ENCODE assay signal across 26 cellular contexts in the genomic region with DNA sequence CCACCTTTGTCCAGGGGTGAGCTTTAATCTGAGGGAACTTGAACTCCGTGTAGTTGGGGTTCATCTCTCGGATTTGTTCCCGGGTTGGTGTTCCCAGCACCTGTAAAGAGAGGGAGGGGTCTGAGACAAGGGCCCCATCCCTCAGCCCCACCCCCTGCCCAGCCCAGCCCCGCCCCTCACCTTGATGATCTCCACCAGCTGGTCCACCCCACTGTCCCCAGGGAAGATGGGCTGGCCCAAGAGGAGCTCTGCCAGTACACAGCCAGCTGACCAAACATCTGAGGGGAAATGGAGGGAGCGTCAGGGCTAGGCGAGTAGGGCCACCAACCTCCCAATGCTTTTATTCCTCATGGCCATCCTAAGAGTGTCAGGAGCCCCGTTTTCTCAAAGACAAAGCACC. TPM values are rescaled to one million over a fixed set of nuclear protein-coding genes. Genes with fewer than 3 reads are reported as not detected.
DNase-seq lines count a peak whose midpoint lies in the region; ATAC-seq and TF ChIP-seq lines count a peak whose summit lies in the region.
"Had no signal": no experiment of that assay in that cellular context is flagged by ENCODE, and none has a peak within 500 bp of the region (broad histone marks: within the 10 kb centered on the region; RNA-seq: fewer than 3 reads in every experiment).

No MANE protein-coding gene starts in this region.

- peaks cover 21% of the 10 kb centered on the region for H4K20me1 ChIP-seq in GM23338 (replicated peaks; ENCODE audit: insufficient read depth)

- no peak for TF ChIP-seq POLR2A in body of pancreas (IDR thresholded peaks at IDR 0.05)

- H3K4me1 Mint-ChIP-seq in GM23338: no peaks in the 10 kb centered on the region
- H3K4me1 Mint-ChIP-seq in activated T-helper 1 cell treated with anti-CD3 and anti-CD28 coated beads, Interleukin-12 subunit alpha, Interleukin-12 subunit beta, Interleukin-2, Interleukin-4 antibody, amounts not matched to agents 30 ng/mL and 10 ng/mL and 1 ng/mL, durations not matched to agents 14 hours and 24 hours and 36 hours (ENCODE audit: low read depth): peaks cover 7% of the 10 kb centered on the region
- H3K4me1 Mint-ChIP-seq in neural crest cell: peaks cover 15% of the 10 kb centered on the region

- peaks cover 19% of the 10 kb centered on the region; the same call in 1 of the 2 replicates for H3F3A ChIP-seq in GM23338 (replicated peaks; ENCODE audit: low read depth)

- H3K4me3 Mint-ChIP-seq in GM23338 (no peak overlapping the region), neural crest cell (peak overlapping the region; percentile 56)
- no peak overlapping the region for H3K4me3 Mint-ChIP-seq in activated T-helper 1 cell treated with anti-CD3 and anti-CD28 coated beads, Interleukin-12 subunit alpha, Interleukin-12 subunit beta, Interleukin-2, Interleukin-4 antibody, amounts not matched to agents 30 ng/mL and 10 ng/mL and 1 ng/mL, durations not matched to agents 14 hours and 24 hours and 36 hours
- H3K4me3 Mint-ChIP-seq: activated CD8-positive, alpha-beta memory T cell treated with anti-CD3 and anti-CD28 coated beads, Interleukin-2, amount 10 ng/mL, durations not matched to agents 7 days and 5 days; activated naive CD8-positive, alpha-beta T cell had no signal

- 68% methylated on average over 7 of the region's 7 CpGs; no CpG with 5 or more reads in 1 of the 2 donors for WGBS in body of pancreas, 2 donors

- no peak overlapping the region for H3K4me2 ChIP-seq in GM23338

- H3K4me1 ChIP-seq in GM23338 (ENCODE audit: insufficient read depth) (no peaks in the 10 kb centered on the region), body of pancreas (no peaks in the 10 kb centered on the region)
- H3K4me1 ChIP-seq: ascending aorta, lower lobe of right lung, prostate gland had no signal

- no peaks in the 10 kb centered on the region for H3K9me2 ChIP-seq in GM23338 (ENCODE audit: insufficient read depth)

- H3K9me3 Mint-ChIP-seq in GM23338: no peaks in the 10 kb centered on the region; the same call in 2 of the 3 replicates
- H3K9me3 Mint-ChIP-seq in activated T-helper 1 cell treated with anti-CD3 and anti-CD28 coated beads, Interleukin-12 subunit alpha, Interleukin-12 subunit beta, Interleukin-2, Interleukin-4 antibody, amounts not matched to agents 30 ng/mL and 10 ng/mL and 1 ng/mL, durations not matched to agents 14 hours and 24 hours and 36 hours: no peaks in the 10 kb centered on the region
- no peaks in the 10 kb centered on the region for H3K9me3 Mint-ChIP-seq in neural crest cell

- no peak overlapping the region for H2AFZ ChIP-seq in GM23338

- peaks cover 11% of the 10 kb centered on the region for H3K27me3 Mint-ChIP-seq in GM23338 (ENCODE audit: insufficient read depth, low read depth, poor library complexity)
- H3K27me3 Mint-ChIP-seq in activated T-helper 1 cell treated with anti-CD3 and anti-CD28 coated beads, Interleukin-12 subunit alpha, Interleukin-12 subunit beta, Interleukin-2, Interleukin-4 antibody, amounts not matched to agents 30 ng/mL and 10 ng/mL and 1 ng/mL, durations not matched to agents 14 hours and 24 hours and 36 hours (ENCODE audit: insufficient read depth): no peaks in the 10 kb centered on the region
- H3K27me3 Mint-ChIP-seq in neural crest cell (ENCODE audit: low read depth): peaks cover 2% of the 10 kb centered on the region
- H3K27me3 Mint-ChIP-seq: activated CD8-positive, alpha-beta memory T cell treated with anti-CD3 and anti-CD28 coated beads, Interleukin-2, amount 10 ng/mL, durations not matched to agents 7 days and 5 days; activated naive CD8-positive, alpha-beta T cell had no signal

- H3K27ac ChIP-seq in GM23338 (ENCODE audit: low read depth) (no peak overlapping the region), body of pancreas (no peak overlapping the region)
- H3K27ac ChIP-seq: ascending aorta, HL-60, lower lobe of right lung, prostate gland, SK-N-MC had no signal

- H3K79me2 ChIP-seq in GM23338 (replicated peaks; ENCODE audit: insufficient read depth): no peaks in the 10 kb centered on the region

- ATAC-seq in GM23338 (peak; percentile 44), GM18519 (IDR thresholded peaks at IDR 0.05; ENCODE audit: low FRiP score, unreplicated experiment) (no peak), body of pancreas (no peak)
- ATAC-seq: activated CD8-positive, alpha-beta memory T cell treated with anti-CD3 and anti-CD28 coated beads, Interleukin-2, amount 10 ng/mL, durations not matched to agents 7 days and 5 days; lower lobe of right lung; Panc1 had no signal

- no peak for TF ChIP-seq CTCF in GM23338 (conservative IDR thresholded peaks at IDR 0.05; ENCODE audit: low read depth in 2 of 2)
- TF ChIP-seq CTCF in neural crest cell (conservative IDR thresholded peaks at IDR 0.05): no peak
- TF ChIP-seq CTCF in body of pancreas (IDR thresholded peaks at IDR 0.05): no peak

- H3K36me3 Mint-ChIP-seq in GM23338 (ENCODE audit: low read depth) (peaks cover 71% of the 10 kb centered on the region), neural crest cell (ENCODE audit: low read depth) (peaks cover 29% of the 10 kb centered on the region)
- H3K36me3 Mint-ChIP-seq in activated T-helper 1 cell treated with anti-CD3 and anti-CD28 coated beads, Interleukin-12 subunit alpha, Interleukin-12 subunit beta, Interleukin-2, Interleukin-4 antibody, amounts not matched to agents 30 ng/mL and 10 ng/mL and 1 ng/mL, durations not matched to agents 14 hours and 24 hours and 36 hours (ENCODE audit: low read depth): peaks cover 45% of the 10 kb centered on the region
- H3K36me3 Mint-ChIP-seq: activated naive CD8-positive, alpha-beta T cell had no signal

- no peak overlapping the region for H3K27ac Mint-ChIP-seq in GM23338
- peak overlapping the region; percentile 44 for H3K27ac Mint-ChIP-seq in activated T-helper 1 cell treated with anti-CD3 and anti-CD28 coated beads, Interleukin-12 subunit alpha, Interleukin-12 subunit beta, Interleukin-2, Interleukin-4 antibody, amounts not matched to agents 30 ng/mL and 10 ng/mL and 1 ng/mL, durations not matched to agents 14 hours and 24 hours and 36 hours
- H3K27ac Mint-ChIP-seq in neural crest cell (ENCODE audit: unreplicated experiment): no peak overlapping the region

- intact Hi-C loops in activated T-helper 1 cell treated with anti-CD3 and anti-CD28 coated beads, Interleukin-12 subunit alpha, Interleukin-12 subunit beta, Interleukin-2, Interleukin-4 antibody, amounts not matched to agents 30 ng/mL and 10 ng/mL and 1 ng/mL, durations not matched to agents 14 hours and 24 hours and 36 hours (cut with micrococcal nuclease): no loop called here
- intact Hi-C loops in body of pancreas (cut with DNase I): no loop called here

- no peaks in the 10 kb centered on the region for H3K9me3 ChIP-seq in body of pancreas
- H3K9me3 ChIP-seq: ascending aorta, lower lobe of right lung, prostate gland had no signal

- H3K36me3 ChIP-seq in GM23338 (ENCODE audit: insufficient read depth) (no peaks in the 10 kb centered on the region; the same call in 1 of the 2 replicates), body of pancreas (replicated peaks in 1 of 2; ENCODE audit: insufficient read depth in 1 of 2, low read depth in 2 of 2) (peaks cover 11 to 15% of the 10 kb centered on the region in 2 donors)

- H3K4me3 ChIP-seq in GM23338: no peak overlapping the region
- H3K4me3 ChIP-seq in body of pancreas: no peak overlapping the region
- H3K4me3 ChIP-seq: ascending aorta, lower lobe of right lung, prostate gland, SK-N-MC had no signal

- DNase-seq in NCI-H2196 (lab: John Stamatoyannopoulos, UW; ENCODE audit: unreplicated experiment) (peak; percentile 20), NCI-H2196 treated with DMSO at 0.1 percent for 48 hours (lab: John Stamatoyannopoulos, UW; ENCODE audit: unreplicated experiment) (no peak), GM23338 (ENCODE audit: low spot score) (no peak), neural crest cell (ENCODE audit: low read depth, low spot score) (no peak), body of pancreas (no peak)
- DNase-seq in activated T-helper 1 cell treated with anti-CD3 and anti-CD28 coated beads, Interleukin-12 subunit alpha, Interleukin-12 subunit beta, Interleukin-2, Interleukin-4 antibody, amounts not matched to agents 30 ng/mL and 10 ng/mL and 1 ng/mL, durations not matched to agents 14 hours and 24 hours and 36 hours (ENCODE audit: low spot score): no peak
- DNase-seq in activated CD4-positive, alpha-beta T cell treated with anti-CD3 and anti-CD28 coated beads for 1 hour: no peak
- DNase-seq: activated CD4-positive, alpha-beta T cell treated with anti-CD3 and anti-CD28 coated beads for 4 hours; activated CD8-positive, alpha-beta memory T cell treated with anti-CD3 and anti-CD28 coated beads, Interleukin-2, amount 10 ng/mL, durations not matched to agents 7 days and 5 days; AML-193; central memory CD4-positive, alpha-beta T cell; dermis blood vessel endothelial cell; HCEC 1CT; lower lobe of right lung; NCI-H1105; NCI-H2081; stimulated activated CD8-positive, alpha-beta memory T cell treated with anti-CD3 and anti-CD28 coated beads, Interleukin-4, amount 100 ng/mL, for 48 hours; T-helper 2 cell; trophoblast cell had no signal

- no peaks in the 10 kb centered on the region for H3K27me3 ChIP-seq in GM23338 (ENCODE audit: insufficient read depth)
- no peaks in the 10 kb centered on the region for H3K27me3 ChIP-seq in body of pancreas
- H3K27me3 ChIP-seq: ascending aorta had no signal

RNA-seq across cellular contexts. Expression of gene GSK3A, which starts 9.3 kb away (rescaled TPM):
- total RNA-seq in GM23338 (2014; rRNA removed; shearing (Covaris generic)): 40.7 and 47.0 TPM in 2 replicates
- 17.7 and 19.2 TPM in 2 replicates for polyA plus RNA-seq in GM23338 (2016; fragmentation: Nextera tagmentation; extraction: Ambion mirVana)
- total RNA-seq in activated T-helper 1 cell treated with anti-CD3 and anti-CD28 coated beads, Interleukin-12 subunit alpha, Interleukin-12 subunit beta, Interleukin-2, Interleukin-4 antibody, amounts not matched to agents 30 ng/mL and 10 ng/mL and 1 ng/mL, durations not matched to agents 14 hours and 24 hours and 36 hours: 56.6 and 57.2 TPM in 2 replicates
- 66.1 and 68.0 TPM in 2 replicates for total RNA-seq in neural crest cell
- total RNA-seq in body of pancreas: 10 to 100 TPM; 12.5 to 14.5 TPM

RNA-seq across cellular contexts. Expression of gene ZNF526, which starts 13.0 kb away (rescaled TPM):
- 12.7 and 13.3 TPM in 2 replicates for total RNA-seq in GM23338 (2014; rRNA removed; shearing (Covaris generic))
- 4.7 and 5.8 TPM in 2 replicates for polyA plus RNA-seq in GM23338 (2016; fragmentation: Nextera tagmentation; extraction: Ambion mirVana)
- total RNA-seq in activated T-helper 1 cell treated with anti-CD3 and anti-CD28 coated beads, Interleukin-12 subunit alpha, Interleukin-12 subunit beta, Interleukin-2, Interleukin-4 antibody, amounts not matched to agents 30 ng/mL and 10 ng/mL and 1 ng/mL, durations not matched to agents 14 hours and 24 hours and 36 hours: 18.4 and 18.5 TPM in 2 replicates
- total RNA-seq in neural crest cell: 18.4 and 24.2 TPM in 2 replicates
- total RNA-seq in body of pancreas: 1 to 10 TPM; 4.9 to 6.0 TPM

RNA-seq across cellular contexts. Expression of gene DEDD2, which starts 15.6 kb away (rescaled TPM):
- total RNA-seq in GM23338 (2014; rRNA removed; shearing (Covaris generic)): 59.4 and 63.0 TPM in 2 replicates
- 23.4 and 25.6 TPM in 2 replicates for polyA plus RNA-seq in GM23338 (2016; fragmentation: Nextera tagmentation; extraction: Ambion mirVana)
- 36.9 and 37.9 TPM in 2 replicates for total RNA-seq in activated T-helper 1 cell treated with anti-CD3 and anti-CD28 coated beads, Interleukin-12 subunit alpha, Interleukin-12 subunit beta, Interleukin-2, Interleukin-4 antibody, amounts not matched to agents 30 ng/mL and 10 ng/mL and 1 ng/mL, durations not matched to agents 14 hours and 24 hours and 36 hours
- total RNA-seq in neural crest cell: 20.6 and 21.5 TPM in 2 replicates
- 10 to 100 TPM; 34.8 to 44.2 TPM for total RNA-seq in body of pancreas

RNA-seq across cellular contexts. Expression of gene ERF, which starts 21.8 kb away (rescaled TPM):
- 49.0 and 49.4 TPM in 2 replicates for total RNA-seq in GM23338 (2014; rRNA removed; shearing (Covaris generic))
- polyA plus RNA-seq in GM23338 (2016; fragmentation: Nextera tagmentation; extraction: Ambion mirVana): 29.4 and 30.4 TPM in 2 replicates
- total RNA-seq in activated T-helper 1 cell treated with anti-CD3 and anti-CD28 coated beads, Interleukin-12 subunit alpha, Interleukin-12 subunit beta, Interleukin-2, Interleukin-4 antibody, amounts not matched to agents 30 ng/mL and 10 ng/mL and 1 ng/mL, durations not matched to agents 14 hours and 24 hours and 36 hours: 71.9 and 78.4 TPM in 2 replicates
- total RNA-seq in neural crest cell (102 and 105 TPM in 2 replicates), body of pancreas (10 to 100 TPM; 10.6 to 31.6 TPM)

RNA-seq across cellular contexts. Expression of gene CIC, which starts 35.9 kb away (rescaled TPM):
- 31.8 and 42.0 TPM in 2 replicates for total RNA-seq in GM23338 (2014; rRNA removed; shearing (Covaris generic))
- polyA plus RNA-seq in GM23338 (2016; fragmentation: Nextera tagmentation; extraction: Ambion mirVana): 13.2 and 13.9 TPM in 2 replicates
- 66.9 and 68.0 TPM in 2 replicates for total RNA-seq in activated T-helper 1 cell treated with anti-CD3 and anti-CD28 coated beads, Interleukin-12 subunit alpha, Interleukin-12 subunit beta, Interleukin-2, Interleukin-4 antibody, amounts not matched to agents 30 ng/mL and 10 ng/mL and 1 ng/mL, durations not matched to agents 14 hours and 24 hours and 36 hours
- total RNA-seq in neural crest cell (91.6 and 93.4 TPM in 2 replicates), body of pancreas (10 to 100 TPM; 40.5 to 61.0 TPM)
